1 cellular context compared by ENCODE assay signal in the genomic region with DNA sequence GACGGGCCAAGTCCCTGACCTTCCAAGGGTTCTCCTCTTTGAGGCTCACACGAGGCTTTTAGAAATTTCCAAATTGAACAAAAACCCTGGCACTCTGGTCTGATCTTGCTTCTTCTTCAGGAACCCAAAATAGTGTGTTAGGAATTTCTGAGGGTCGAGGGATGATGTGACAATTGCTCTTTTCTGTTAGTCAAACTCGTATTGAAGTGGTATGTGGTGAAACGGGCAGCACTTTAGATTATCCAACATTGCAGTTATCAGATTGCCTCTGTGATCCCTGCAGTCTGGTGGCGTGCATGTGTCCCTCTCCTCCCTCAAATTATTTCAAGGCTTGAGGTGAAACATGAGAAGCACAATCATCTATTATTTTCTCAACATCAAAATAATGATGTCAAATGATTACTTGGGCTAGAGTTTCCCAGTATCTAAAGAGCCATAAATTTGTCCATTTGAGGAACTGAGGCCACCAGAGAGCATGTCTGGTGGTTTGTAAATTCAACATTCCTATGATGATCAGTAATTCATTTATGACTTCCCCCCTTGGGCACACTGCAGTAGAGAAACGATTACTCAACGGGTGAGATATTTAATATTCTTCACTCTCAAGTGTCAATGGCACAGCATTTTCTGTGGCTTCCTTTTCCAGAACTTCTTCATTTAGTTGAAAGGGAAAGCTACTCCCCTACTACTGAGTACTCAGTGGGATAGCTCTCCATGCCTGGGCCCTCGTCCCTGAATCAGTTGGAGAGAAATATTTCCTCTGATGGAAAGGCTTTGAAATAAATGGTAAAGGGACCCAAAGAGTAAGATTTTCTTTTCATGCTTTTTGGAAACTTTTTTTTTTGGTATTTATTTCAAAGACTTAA.
TF ChIP-seq lines count a peak whose summit lies in the region.

No MANE protein-coding gene starts in this region.

TF ChIP-seq in SK-N-SH, 30 proteins besides CTCF, POLR2A, EP300 and RAD21 (continued from another document):
- no peak for TF ChIP-seq MEF2A (IDR thresholded peaks at IDR 0.05; ENCODE audit: borderline replicate concordance, low read depth)
- TF ChIP-seq, protein P1, sequence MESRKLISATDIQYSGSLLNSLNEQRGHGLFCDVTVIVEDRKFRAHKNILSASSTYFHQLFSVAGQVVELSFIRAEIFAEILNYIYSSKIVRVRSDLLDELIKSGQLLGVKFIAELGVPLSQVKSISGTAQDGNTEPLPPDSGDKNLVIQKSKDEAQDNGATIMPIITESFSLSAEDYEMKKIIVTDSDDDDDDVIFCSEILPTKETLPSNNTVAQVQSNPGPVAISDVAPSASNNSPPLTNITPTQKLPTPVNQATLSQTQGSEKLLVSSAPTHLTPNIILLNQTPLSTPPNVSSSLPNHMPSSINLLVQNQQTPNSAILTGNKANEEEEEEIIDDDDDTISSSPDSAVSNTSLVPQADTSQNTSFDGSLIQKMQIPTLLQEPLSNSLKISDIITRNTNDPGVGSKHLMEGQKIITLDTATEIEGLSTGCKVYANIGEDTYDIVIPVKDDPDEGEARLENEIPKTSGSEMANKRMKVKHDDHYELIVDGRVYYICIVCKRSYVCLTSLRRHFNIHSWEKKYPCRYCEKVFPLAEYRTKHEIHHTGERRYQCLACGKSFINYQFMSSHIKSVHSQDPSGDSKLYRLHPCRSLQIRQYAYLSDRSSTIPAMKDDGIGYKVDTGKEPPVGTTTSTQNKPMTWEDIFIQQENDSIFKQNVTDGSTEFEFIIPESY (IDR thresholded peaks at IDR 0.05; ENCODE audit: borderline replicate concordance, low read depth), result no peak
- no peak for TF ChIP-seq TCF12 (IDR thresholded peaks at IDR 0.05)
- no peak for TF ChIP-seq CHD2 (IDR thresholded peaks at IDR 0.05; ENCODE audit: low read length, partially characterized antibody)
- no peak for TF ChIP-seq USF1 (IDR thresholded peaks at IDR 0.05; ENCODE audit: borderline replicate concordance, low read depth)
